In the genomic region with DNA sequence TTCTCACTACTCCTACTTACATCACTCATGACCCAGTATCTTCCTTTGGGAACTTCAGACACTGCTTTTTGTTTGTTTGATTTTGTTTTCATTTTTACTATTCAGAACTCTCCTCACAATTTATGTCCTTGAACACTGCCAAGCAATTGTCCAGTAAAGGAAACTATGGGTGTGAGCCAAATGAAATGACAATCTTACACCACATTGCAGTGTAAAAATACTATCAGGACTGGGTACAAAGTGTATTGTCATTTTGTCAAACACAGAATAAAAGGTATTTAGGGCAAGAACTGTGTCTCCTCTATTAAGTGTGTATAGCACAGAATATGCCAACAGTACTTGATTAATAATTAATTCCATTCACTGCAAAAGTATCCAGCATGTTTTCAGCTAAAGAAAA, we compare ENCODE assay signal across 19 cellular contexts.
DNase-seq lines count a peak whose midpoint lies in the region; ATAC-seq, FAIRE-seq and TF ChIP-seq lines count a peak whose summit lies in the region.
"Had no signal": no experiment of that assay in that cellular context is flagged by ENCODE, and none has a peak within 500 bp of the region (broad histone marks: within the 10 kb centered on the region; RNA-seq: fewer than 3 reads in every experiment).

No MANE protein-coding gene starts in this region.

- peak; percentile 55 for FAIRE-seq in kidney (lab: Jason Lieb, UNC)
- FAIRE-seq: D721Med, K562 had no signal

- H3K27ac ChIP-seq in ectodermal cell (ENCODE audit: insufficient read depth, low read depth, low read length, poor library complexity, severe bottlenecking) (peak overlapping the region; percentile 77), kidney (ENCODE audit: low read depth in 2 of 2, low read length in 2 of 2) (no peak overlapping the region)
- H3K27ac ChIP-seq: C4-2B, Peyer's patch had no signal

- no peaks in the 10 kb centered on the region for H3K36me3 Mint-ChIP-seq in natural killer cell

- H2AFZ ChIP-seq in neuron (ENCODE audit: low read depth, low read length): peak overlapping the region; percentile 61
- H2AFZ ChIP-seq: GM23338 had no signal

- no peaks in the 10 kb centered on the region for H3K27me3 Mint-ChIP-seq in natural killer cell (ENCODE audit: low read depth in 2 of 2)

- H3K9ac ChIP-seq in kidney (ENCODE audit: low read length in 2 of 2): no peak overlapping the region

- H3K27ac Mint-ChIP-seq in natural killer cell: no peak overlapping the region
- H3K27ac Mint-ChIP-seq: GM23338 had no signal

- no peak for ATAC-seq in natural killer cell
- ATAC-seq: K562, Right ventricle myocardium inferior had no signal

- H3K27me3 ChIP-seq in ectodermal cell (ENCODE audit: control insufficient read depth, insufficient read depth, low read length, poor library complexity, severe bottlenecking) (no peaks in the 10 kb centered on the region), neuron (ENCODE audit: insufficient read depth, low read length) (no peaks in the 10 kb centered on the region)
- H3K27me3 ChIP-seq: Peyer's patch had no signal

- H3K4me1 ChIP-seq in ectodermal cell (ENCODE audit: control insufficient read depth, insufficient read depth, low read length) (peaks cover 13% of the 10 kb centered on the region), kidney (ENCODE audit: control insufficient read depth in 1 of 2, insufficient read depth in 1 of 2, low read depth in 1 of 2, low read length in 2 of 2) (no peaks in the 10 kb centered on the region), neuron (ENCODE audit: insufficient read depth, low read length) (peaks cover 18% of the 10 kb centered on the region)
- H3K4me1 ChIP-seq: Peyer's patch had no signal

- H3K9me3 ChIP-seq in ectodermal cell (ENCODE audit: control insufficient read depth, low read length) (no peaks in the 10 kb centered on the region), kidney (ENCODE audit: control insufficient read depth in 1 of 2, low read length in 2 of 2) (no peaks in the 10 kb centered on the region), neuron (ENCODE audit: low read length) (no peaks in the 10 kb centered on the region)
- H3K9me3 ChIP-seq: Peyer's patch had no signal

- H3K4me3 ChIP-seq in ectodermal cell (ENCODE audit: insufficient read depth, low read depth, low read length) (no peak overlapping the region), kidney (ENCODE audit: low read length in 2 of 2) (no peak overlapping the region), neuron (ENCODE audit: low read length) (no peak overlapping the region)
- H3K4me3 ChIP-seq: GM23338, K562, Peyer's patch had no signal

- H3K9me3 Mint-ChIP-seq in natural killer cell: peaks cover 18 to 22% of the 10 kb centered on the region in 2 donors

- intact Hi-C loops in kidney (cut with DNase I): no loop called here
- intact Hi-C loops in natural killer cell (cut with micrococcal nuclease): no loop called here

- H3K36me3 ChIP-seq in ectodermal cell (ENCODE audit: control insufficient read depth, insufficient read depth, low read length) (no peaks in the 10 kb centered on the region), kidney (ENCODE audit: control insufficient read depth in 1 of 2, insufficient read depth in 2 of 2, low read length in 2 of 2) (no peaks in the 10 kb centered on the region), neuron (ENCODE audit: insufficient read depth, low read length) (no peaks in the 10 kb centered on the region)
- H3K36me3 ChIP-seq: Peyer's patch had no signal

- TF ChIP-seq CTCF in kidney (IDR thresholded peaks at IDR 0.05; ENCODE audit: borderline replicate concordance, extremely low read depth, insufficient read depth) (no peak), natural killer cell (IDR thresholded peaks at IDR 0.05) (no peak)

- H3K4me3 Mint-ChIP-seq in natural killer cell: no peak overlapping the region
- H3K4me3 Mint-ChIP-seq: GM23338 had no signal

- no peaks in the 10 kb centered on the region for H3K4me1 Mint-ChIP-seq in natural killer cell

- DNase-seq in kidney: no peak
- peak; percentile 41 for DNase-seq in superior temporal gyrus (ENCODE audit: extremely low spot score)
- DNase-seq in activated CD8-positive, alpha-beta memory T cell treated with anti-CD3 and anti-CD28 coated beads for 24 hours: no peak
- no peak for DNase-seq in natural killer cell
- no peak for DNase-seq in activated CD4-positive, CD25-positive, alpha-beta regulatory T cell treated with anti-CD3 and anti-CD28 coated beads, Interleukin-2, amount 50 U/mL, for 72 hours
- DNase-seq: DMS79, HCEC 1CT, NCI-H1105, NCI-H1694, NCI-H2081 treated with DMSO at 0.1 percent for 48 hours, NCI-H446 treated with DMSO at 0.1 percent for 48 hours, Peyer's patch had no signal
